ENCODE assay signal across 8 cellular contexts in the genomic region with DNA sequence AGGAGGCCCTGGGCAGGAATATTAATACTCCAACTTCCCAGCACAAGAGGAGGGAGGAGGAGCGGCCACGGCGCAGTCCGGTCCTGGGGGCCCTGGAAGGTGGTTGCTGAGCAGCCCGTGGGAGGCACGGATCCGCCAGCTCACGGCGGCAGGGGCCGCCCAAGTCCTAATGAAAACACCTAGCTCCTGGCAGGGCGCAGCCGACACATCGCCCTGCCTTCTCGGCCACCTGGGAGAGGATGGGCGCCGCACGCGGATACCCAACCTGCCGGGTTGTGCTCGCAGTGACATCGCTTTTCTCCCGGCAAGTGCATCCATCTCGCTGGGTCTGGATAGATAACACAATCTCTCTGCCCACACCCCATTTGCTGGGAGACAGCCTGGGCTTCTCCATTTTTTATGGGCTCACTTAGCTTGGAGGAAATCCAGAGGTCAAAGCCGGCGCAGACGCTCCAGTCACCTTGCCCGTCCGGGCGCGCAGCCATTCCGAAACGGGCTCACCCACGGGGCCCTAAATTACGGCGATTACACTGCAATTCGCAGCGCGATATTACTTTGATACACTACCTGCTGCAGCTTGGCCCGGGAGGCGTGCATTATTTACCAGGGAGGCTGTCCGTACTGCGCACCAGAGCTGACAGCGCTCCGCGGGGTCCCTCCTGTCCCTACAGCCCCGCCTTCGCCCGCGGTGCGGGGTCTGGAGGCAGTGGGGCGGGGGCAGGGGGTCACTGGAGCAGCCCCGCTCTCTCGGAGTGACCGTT. TPM values are rescaled to one million over a fixed set of nuclear protein-coding genes. Genes with fewer than 3 reads are reported as not detected.
DNase-seq lines count a peak whose midpoint lies in the region; ATAC-seq, FAIRE-seq and TF ChIP-seq lines count a peak whose summit lies in the region.

No MANE protein-coding gene starts in this region.

- in situ Hi-C loops in GM23248 (cut with MboI): no loop called here

- H4K20me1 ChIP-seq in GM23248 (ENCODE audit: insufficient read depth) (no peaks in the 10 kb centered on the region), keratinocyte (ENCODE audit: control insufficient read depth, extremely low read depth, insufficient read depth, low read length) (no peaks in the 10 kb centered on the region)

- no peaks in the 10 kb centered on the region for H3K9me3 ChIP-seq in GM23248 (ENCODE audit: low read depth)
- H3K9me3 ChIP-seq in keratinocyte (ENCODE audit: control insufficient read depth, low read depth, low read length): no peaks in the 10 kb centered on the region
- H3K9me3 ChIP-seq in upper lobe of right lung: no peaks in the 10 kb centered on the region
- no peaks in the 10 kb centered on the region for H3K9me3 ChIP-seq in effector memory CD4-positive, alpha-beta T cell (ENCODE audit: control insufficient read depth, low read length)

- WGBS in GM23248 (ENCODE audit: low coverage in 1 of 2, low lambda C conversion rate in 2 of 2, missing lambda C conversion rate in 2 of 2), 2 experiments: 3% methylated on average over 44 to 50 of the region's 54 CpGs

- H3K4me3 ChIP-seq in GM23248 (peak overlapping the region; percentile 53), keratinocyte (ENCODE audit: control insufficient read depth in 2 of 3, extremely low read depth in 1 of 3, insufficient read depth in 2 of 3, low read depth in 1 of 3, low read length in 3 of 3) (peak overlapping the region in 1 of 3 experiments; percentile 52), upper lobe of right lung (peak overlapping the region; percentile 10)
- no peak overlapping the region for H3K4me3 ChIP-seq in effector memory CD4-positive, alpha-beta T cell (ENCODE audit: insufficient read depth, low read depth, low read length, poor library complexity, severe bottlenecking)

- no peaks in the 10 kb centered on the region for H3K27me3 Mint-ChIP-seq in activated T-cell treated with anti-CD3 and anti-CD28 coated beads, Interleukin-2, amount 50 U/mL, for 4 hours (ENCODE audit: low read depth)

- DNase-seq in COLO668 (lab: John Stamatoyannopoulos, UW; ENCODE audit: unreplicated experiment) (peak; percentile 39), GM23248 (peak; percentile 35), keratinocyte (ENCODE audit: low read depth, low spot score) (no peak), upper lobe of right lung (no peak), SKM-1 treated with dmso at 0.1 percent for 144 hours (lab: John Stamatoyannopoulos, UW; ENCODE audit: unreplicated experiment) (no peak), NCI-H2107 treated with DMSO at 0.1 percent for 48 hours (lab: John Stamatoyannopoulos, UW; ENCODE audit: unreplicated experiment) (no peak)
- DNase-seq in activated T-cell treated with anti-CD3 and anti-CD28 coated beads, Interleukin-2, amount 50 U/mL, for 4 hours: peak; percentile 20
- DNase-seq in effector memory CD4-positive, alpha-beta T cell: no peak

- no peaks in the 10 kb centered on the region for H3F3A ChIP-seq in GM23248 (ENCODE audit: insufficient read depth)

- H3K9me3 Mint-ChIP-seq in activated T-cell treated with anti-CD3 and anti-CD28 coated beads, Interleukin-2, amount 50 U/mL, for 4 hours: no peaks in the 10 kb centered on the region

- ATAC-seq in activated T-cell treated with anti-CD3 and anti-CD28 coated beads, Interleukin-2, amount 50 U/mL, for 4 hours: peak; percentile 66 to 67
- ATAC-seq in upper lobe of right lung: no peak

- H3K4me3 Mint-ChIP-seq in activated T-cell treated with anti-CD3 and anti-CD28 coated beads, Interleukin-2, amount 50 U/mL, for 4 hours: no peak overlapping the region

- H3K27ac ChIP-seq in GM23248 (no peak overlapping the region), keratinocyte (ENCODE audit: control insufficient read depth, insufficient read depth, low read length) (no peak overlapping the region), upper lobe of right lung (no peak overlapping the region)
- no peak overlapping the region for H3K27ac ChIP-seq in effector memory CD4-positive, alpha-beta T cell (ENCODE audit: insufficient read depth, low read length, poor library complexity, severe bottlenecking)

- H3K36me3 Mint-ChIP-seq in activated T-cell treated with anti-CD3 and anti-CD28 coated beads, Interleukin-2, amount 50 U/mL, for 4 hours (ENCODE audit: insufficient read depth): peaks cover 10% of the 10 kb centered on the region

- dilution Hi-C loops in keratinocyte (cut with MboI; ENCODE audit: extremely low pct_ligation_motif_present, low sequenced_read_pairs): no loop called here

- H3K9me2 ChIP-seq in GM23248 (ENCODE audit: insufficient read depth): no peaks in the 10 kb centered on the region

- FAIRE-seq in keratinocyte (lab: Jason Lieb, UNC): no peak

- H3K9ac ChIP-seq in GM23248: no peak overlapping the region
- H3K9ac ChIP-seq in keratinocyte (ENCODE audit: control insufficient read depth, extremely low read depth, insufficient read depth, low read length): no peak overlapping the region

- peak; percentile 24 to 62 (median 33) for TF ChIP-seq CTCF in keratinocyte (optimal IDR thresholded peaks at IDR 0.05 in 1 of 3, IDR thresholded peaks at IDR 0.05 in 1 of 3, conservative IDR thresholded peaks at IDR 0.05 in 1 of 3; ENCODE audit: extremely low read depth in 1 of 3, insufficient read depth in 2 of 3, low read length in 3 of 3)
- TF ChIP-seq CTCF in upper lobe of right lung (IDR thresholded peaks at IDR 0.05): no peak

- H3K4me2 ChIP-seq in GM23248 (ENCODE audit: unreplicated experiment) (peak overlapping the region; percentile 68), keratinocyte (ENCODE audit: control insufficient read depth, extremely low read depth, insufficient read depth, low read depth, low read length) (peak overlapping the region; percentile 74)

- peaks cover 20% of the 10 kb centered on the region for H3K4me1 Mint-ChIP-seq in activated T-cell treated with anti-CD3 and anti-CD28 coated beads, Interleukin-2, amount 50 U/mL, for 4 hours (ENCODE audit: low read depth)

- intact Hi-C loops in upper lobe of right lung (cut with DNase I): no loop called here

- no peaks in the 10 kb centered on the region for H3K36me3 ChIP-seq in GM23248 (ENCODE audit: low read depth)
- H3K36me3 ChIP-seq in keratinocyte (ENCODE audit: control insufficient read depth in 2 of 2, extremely low read depth in 1 of 2, insufficient read depth in 2 of 2, low read length in 2 of 2): no peaks in the 10 kb centered on the region
- no peaks in the 10 kb centered on the region for H3K36me3 ChIP-seq in upper lobe of right lung
- H3K36me3 ChIP-seq in effector memory CD4-positive, alpha-beta T cell (ENCODE audit: control insufficient read depth, insufficient read depth, low read length): peaks cover 21% of the 10 kb centered on the region

- H2AFZ ChIP-seq in GM23248 (0 out of 2 replicates have a peak overlapping the region, but pooled peaks have one; percentile 11), keratinocyte (ENCODE audit: control insufficient read depth, low read length) (no peak overlapping the region)

- H3K4me1 ChIP-seq in GM23248 (ENCODE audit: insufficient read depth): no peaks in the 10 kb centered on the region; the same call in 1 of the 2 replicates
- peaks cover 5% of the 10 kb centered on the region for H3K4me1 ChIP-seq in keratinocyte (ENCODE audit: control insufficient read depth, extremely low read depth, insufficient read depth, low read length)
- H3K4me1 ChIP-seq in upper lobe of right lung: peaks cover 12% of the 10 kb centered on the region
- no peaks in the 10 kb centered on the region for H3K4me1 ChIP-seq in effector memory CD4-positive, alpha-beta T cell (ENCODE audit: control insufficient read depth, insufficient read depth, low read length, poor library complexity, severe bottlenecking)

- H3K27me3 ChIP-seq in GM23248 (replicated peaks; ENCODE audit: insufficient read depth) (peaks cover 67% of the 10 kb centered on the region), keratinocyte (ENCODE audit: control insufficient read depth, extremely low read depth, insufficient read depth, low read length) (peaks cover 63% of the 10 kb centered on the region), upper lobe of right lung (peaks cover 50% of the 10 kb centered on the region)
- H3K27me3 ChIP-seq in effector memory CD4-positive, alpha-beta T cell (replicated peaks; ENCODE audit: control insufficient read depth, insufficient read depth, low read length, poor library complexity, severe bottlenecking): no peaks in the 10 kb centered on the region

- H3K79me2 ChIP-seq in GM23248 (ENCODE audit: insufficient read depth) (no peaks in the 10 kb centered on the region), keratinocyte (ENCODE audit: control insufficient read depth, insufficient read depth, low read length) (no peaks in the 10 kb centered on the region)

- no peaks in the 10 kb centered on the region for H3K9me1 ChIP-seq in keratinocyte (ENCODE audit: control insufficient read depth, extremely low read depth, insufficient read depth, low read length)

RNA-seq across cellular contexts. Expression of a gene that starts 36.2 kb away (rescaled TPM):
- total RNA-seq in GM23248 (2014; rRNA removed; shearing (Covaris generic)): 35.8 and 41.2 TPM in 2 replicates
- polyA plus RNA-seq in GM23248 (2016; fragmentation: Nextera tagmentation; extraction: Ambion mirVana) (48.1 and 51.0 TPM in 2 replicates), keratinocyte (39.8 to 48.7 TPM (median 45.6 TPM) in 3 replicates)
- 10 to 100 TPM; 49.3 to 52.2 (median 52.2) TPM for total RNA-seq in activated T-cell treated with anti-CD3 and anti-CD28 coated beads, Interleukin-2, amount 50 U/mL, for 4 hours
- polyA plus RNA-seq in keratinocyte (2011; ENCODE audit: low read depth): 7.3 TPM
- 60.0 and 65.8 TPM in 2 replicates for polyA plus RNA-seq in keratinocyte (2011; cell fraction: cytosol; rRNA removed)
- 20.6 TPM in 2 replicates for polyA plus RNA-seq in keratinocyte (2011; cell fraction: nucleus; rRNA removed)
- 32.4 and 39.4 TPM in 2 replicates for polyA plus RNA-seq in keratinocyte (2012; ENCODE audit: low replicate concordance)
- polyA minus RNA-seq in keratinocyte: 11.9 to 17.9 TPM (median 16.9 TPM) in 3 replicates
- polyA minus RNA-seq in keratinocyte (2011; cell fraction: cytosol; rRNA and poly(A)+ RNA removed): 13.4 TPM
- polyA minus RNA-seq in keratinocyte (2011; cell fraction: nucleus; rRNA and poly(A)+ RNA removed): 3.3 and 4.0 TPM in 2 replicates
- 12.9 TPM for total RNA-seq in upper lobe of right lung

Comparison
In these comparisons a context has a peak if more than half of its experiments do, and no peak if none do; other contexts are left out.
1. DNase-seq: peak in COLO668 (single experiment), GM23248 (single experiment) and activated T-cell treated with anti-CD3 and anti-CD28 coated beads, Interleukin-2, amount 50 U/mL, for 4 hours (single experiment); none in keratinocyte (single experiment), upper lobe of right lung (single experiment), SKM-1 treated with dmso at 0.1 percent for 144 hours (single experiment), effector memory CD4-positive, alpha-beta T cell (0 of 3) and NCI-H2107 treated with DMSO at 0.1 percent for 48 hours (single experiment).